ENCODE assay signal across 23 cellular contexts in genomic region chr10:1486841-1487240, GRCh38.
"Had no signal": no experiment of that assay in that cellular context is flagged by ENCODE, and none has a peak within 500 bp of the region (broad histone marks: within the 10 kb centered on the region; RNA-seq: fewer than 3 reads in every experiment).

No MANE protein-coding gene starts in this region.

- H3K27ac ChIP-seq: epithelial cell of prostate, esophagus muscularis mucosa, gastrocnemius medialis, left ventricle myocardium inferior, lower lobe of right lung, parathyroid adenoma, prostate gland, right lobe of liver, thoracic aorta, transverse colon had no signal

- H3K9me3 ChIP-seq: esophagus muscularis mucosa, gastrocnemius medialis, left ventricle myocardium inferior, lower lobe of right lung, prostate gland, right lobe of liver, thoracic aorta, transverse colon had no signal

- H3K36me3 ChIP-seq: esophagus muscularis mucosa, gastrocnemius medialis, left ventricle myocardium inferior, lower lobe of right lung, prostate gland, right lobe of liver, thoracic aorta, transverse colon had no signal

- DNase-seq: effector memory CD8-positive, alpha-beta T cell; gastrocnemius medialis; glutamatergic neuron; immature natural killer cell; kidney; left cardiac atrium; left ventricle myocardium inferior; lower lobe of right lung; midbrain; occipital lobe; retina; right lobe of liver; stimulated activated CD4-positive, alpha-beta T cell treated with anti-CD3 and anti-CD28 coated beads, Interleukin-2, amount 100 ng/mL, for 24 hours; stimulated activated CD4-positive, alpha-beta T cell treated with anti-CD3 and anti-CD28 coated beads, Interleukin-4, amount 100 ng/mL, for 4 hours; stimulated activated naive B cell treated with anti-CD40 and anti-IgM and Interleukin-4, amounts not matched to agents 10 μg/mL and 1 μg/mL and 100 μg/mL, for 72 hours; stimulated activated naive CD8-positive, alpha-beta T cell treated with anti-CD3 and anti-CD28 coated beads, Interleukin-15, amount 100 ng/mL, for 72 hours; transverse colon had no signal

- ATAC-seq: effector memory CD8-positive, alpha-beta T cell; gastrocnemius medialis; left cardiac atrium; lower lobe of right lung; natural killer cell treated with Interleukin-12 subunit alpha and Interleukin-12 subunit beta and Interleukin-15 and Interleukin-18, amount 100 ng/mL, for 72 hours; stimulated activated naive B cell treated with anti-CD40 and anti-IgM and Interleukin-4, amounts not matched to agents 10 μg/mL and 1 μg/mL and 100 μg/mL, for 72 hours; stimulated activated naive CD8-positive, alpha-beta T cell treated with anti-CD3 and anti-CD28 coated beads, Interleukin-15, amount 100 ng/mL, for 72 hours had no signal

- H3K4me3 ChIP-seq: esophagus muscularis mucosa, gastrocnemius medialis, left ventricle myocardium inferior, lower lobe of right lung, prostate gland, right lobe of liver, thoracic aorta, transverse colon had no signal

- H3K9ac ChIP-seq: parathyroid adenoma had no signal

- H3K4me1 ChIP-seq: esophagus muscularis mucosa, gastrocnemius medialis, left ventricle myocardium inferior, lower lobe of right lung, prostate gland, right lobe of liver, transverse colon had no signal

- H3K27me3 ChIP-seq: gastrocnemius medialis, right lobe of liver, transverse colon had no signal
